Comparison of ENCODE assay signal across 24 cellular contexts in the genomic region with DNA sequence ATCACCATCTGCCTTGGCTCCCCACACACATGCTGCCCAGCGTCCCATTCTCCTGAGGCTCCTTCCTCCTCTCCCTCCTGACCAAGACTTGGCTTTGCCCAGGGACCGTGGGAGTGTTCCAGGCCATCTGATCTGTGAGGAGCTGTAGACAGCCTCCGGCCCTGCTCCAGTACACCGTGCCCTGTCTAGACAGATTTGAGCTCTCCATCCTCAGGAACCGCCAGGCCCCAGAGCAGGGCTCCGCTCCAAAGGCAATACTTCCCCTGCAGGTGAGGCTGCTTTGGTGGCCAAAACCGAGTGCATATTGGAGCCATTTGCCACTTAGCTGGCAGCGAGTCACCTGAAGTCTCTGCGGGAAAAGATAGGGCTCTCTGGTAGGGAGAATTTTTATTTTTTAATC.
DNase-seq lines count a peak whose midpoint lies in the region; ATAC-seq, FAIRE-seq and TF ChIP-seq lines count a peak whose summit lies in the region.
"Had no signal": no experiment of that assay in that cellular context is flagged by ENCODE, and none has a peak within 500 bp of the region (broad histone marks: within the 10 kb centered on the region; RNA-seq: fewer than 3 reads in every experiment).

No MANE protein-coding gene starts in this region.

- DNase-seq in LNCaP clone FGC (ENCODE audit: low read depth): peak; percentile 3
- DNase-seq in cerebellum (ENCODE audit: low spot score): peak; percentile 71
- peak; percentile 15 for DNase-seq in left kidney (ENCODE audit: low read depth, low spot score)
- no peak for DNase-seq in urothelium cell line (ENCODE audit: low spot score)
- no peak for DNase-seq in pons (ENCODE audit: low spot score)
- no peak for DNase-seq in WTC11 (ENCODE audit: low spot score)
- no peak for DNase-seq in middle frontal gyrus (ENCODE audit: extremely low spot score, low spot score)
- DNase-seq: 8988T; ACHN; BE2C; CD4-positive, alpha-beta memory T cell; CD4-positive, CD25-positive, alpha-beta regulatory T cell; CD8-positive, alpha-beta memory T cell; COR-L47; DMS79 treated with DMSO at 0.1 percent for 48 hours; GDM1 had no signal

- FAIRE-seq in urothelium cell line (lab: Jason Lieb, UNC): peak; percentile 59
- FAIRE-seq: A204.1, D721Med, GM12878, GM12892, GM19239 had no signal

- H3K36me3 Mint-ChIP-seq in WTC11: no peaks in the 10 kb centered on the region
- H3K36me3 Mint-ChIP-seq: CD14-positive monocyte; CD4-positive, alpha-beta memory T cell; CD4-positive, CD25-positive, alpha-beta regulatory T cell; CD8-positive, alpha-beta memory T cell had no signal

- H3K9me3 Mint-ChIP-seq in WTC11: no peaks in the 10 kb centered on the region
- H3K9me3 Mint-ChIP-seq: CD14-positive monocyte; CD4-positive, alpha-beta memory T cell; CD8-positive, alpha-beta memory T cell had no signal

- CTCF ChIA-PET in WTC11 (lab: Charles Lee): interaction anchor here (1.3 to 3.3 kb wide), 3 partner anchors 12 to 53 kb away, joined by 4 to 30 read pairs (median 4); no protein-coding TSS in a partner anchor

- H3K27ac Mint-ChIP-seq in WTC11: no peak overlapping the region
- H3K27ac Mint-ChIP-seq: CD4-positive, alpha-beta memory T cell; CD8-positive, alpha-beta memory T cell had no signal

- H3K4me3 ChIP-seq in LNCaP clone FGC (ENCODE audit: low read depth, low read length): no peak overlapping the region
- H3K4me3 ChIP-seq: BLaER1, GM12878 had no signal

- H3K4me3 Mint-ChIP-seq in WTC11: no peak overlapping the region
- H3K4me3 Mint-ChIP-seq: CD4-positive, alpha-beta memory T cell; CD4-positive, CD25-positive, alpha-beta regulatory T cell; CD8-positive, alpha-beta memory T cell had no signal

- H3K4me1 Mint-ChIP-seq in WTC11: no peaks in the 10 kb centered on the region
- H3K4me1 Mint-ChIP-seq: CD4-positive, alpha-beta memory T cell; CD4-positive, CD25-positive, alpha-beta regulatory T cell; CD8-positive, alpha-beta memory T cell had no signal

- ATAC-seq in WTC11 (no peak), GM18502 (IDR thresholded peaks at IDR 0.05; ENCODE audit: poor library complexity, unreplicated experiment) (no peak)
- ATAC-seq: GM12878 had no signal

- no peak for TF ChIP-seq CTCF in LNCaP clone FGC (IDR thresholded peaks at IDR 0.05; ENCODE audit: control insufficient read depth, extremely low read depth, insufficient read depth)
- no peak for TF ChIP-seq CTCF in WTC11 (IDR thresholded peaks at IDR 0.05)

- POLR2A ChIA-PET in WTC11 (lab: Charles Lee): no interaction called here

- no peaks in the 10 kb centered on the region for H3K27me3 Mint-ChIP-seq in WTC11 (ENCODE audit: low read depth)
- H3K27me3 Mint-ChIP-seq: CD4-positive, CD25-positive, alpha-beta regulatory T cell had no signal

TF ChIP-seq in WTC11, 78 proteins besides CTCF, POLR2A, EP300 and RAD21 (continues in another document):
- TF ChIP-seq, protein P1, sequence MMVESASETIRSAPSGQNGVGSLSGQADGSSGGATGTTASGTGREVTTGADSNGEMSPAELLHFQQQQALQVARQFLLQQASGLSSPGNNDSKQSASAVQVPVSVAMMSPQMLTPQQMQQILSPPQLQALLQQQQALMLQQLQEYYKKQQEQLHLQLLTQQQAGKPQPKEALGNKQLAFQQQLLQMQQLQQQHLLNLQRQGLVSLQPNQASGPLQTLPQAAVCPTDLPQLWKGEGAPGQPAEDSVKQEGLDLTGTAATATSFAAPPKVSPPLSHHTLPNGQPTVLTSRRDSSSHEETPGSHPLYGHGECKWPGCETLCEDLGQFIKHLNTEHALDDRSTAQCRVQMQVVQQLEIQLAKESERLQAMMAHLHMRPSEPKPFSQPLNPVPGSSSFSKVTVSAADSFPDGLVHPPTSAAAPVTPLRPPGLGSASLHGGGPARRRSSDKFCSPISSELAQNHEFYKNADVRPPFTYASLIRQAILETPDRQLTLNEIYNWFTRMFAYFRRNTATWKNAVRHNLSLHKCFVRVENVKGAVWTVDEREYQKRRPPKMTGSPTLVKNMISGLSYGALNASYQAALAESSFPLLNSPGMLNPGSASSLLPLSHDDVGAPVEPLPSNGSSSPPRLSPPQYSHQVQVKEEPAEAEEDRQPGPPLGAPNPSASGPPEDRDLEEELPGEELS (CRISPR knock-in tag; IDR thresholded peaks at IDR 0.05): no peak
- TF ChIP-seq IRF1 (CRISPR knock-in tag; IDR thresholded peaks at IDR 0.05) (no peak), NFATC4 (CRISPR knock-in tag; IDR thresholded peaks at IDR 0.05) (no peak), NR1H2 (CRISPR knock-in tag; IDR thresholded peaks at IDR 0.05) (no peak), KAT7 (CRISPR knock-in tag; IDR thresholded peaks at IDR 0.05; ENCODE audit: borderline replicate concordance) (no peak), ETV6 (CRISPR knock-in tag; IDR thresholded peaks at IDR 0.05) (no peak), ZNF396 (CRISPR knock-in tag; IDR thresholded peaks at IDR 0.05; ENCODE audit: borderline replicate concordance) (no peak), ZNF232 (CRISPR knock-in tag; IDR thresholded peaks at IDR 0.05) (no peak)
- TF ChIP-seq, protein P2, sequence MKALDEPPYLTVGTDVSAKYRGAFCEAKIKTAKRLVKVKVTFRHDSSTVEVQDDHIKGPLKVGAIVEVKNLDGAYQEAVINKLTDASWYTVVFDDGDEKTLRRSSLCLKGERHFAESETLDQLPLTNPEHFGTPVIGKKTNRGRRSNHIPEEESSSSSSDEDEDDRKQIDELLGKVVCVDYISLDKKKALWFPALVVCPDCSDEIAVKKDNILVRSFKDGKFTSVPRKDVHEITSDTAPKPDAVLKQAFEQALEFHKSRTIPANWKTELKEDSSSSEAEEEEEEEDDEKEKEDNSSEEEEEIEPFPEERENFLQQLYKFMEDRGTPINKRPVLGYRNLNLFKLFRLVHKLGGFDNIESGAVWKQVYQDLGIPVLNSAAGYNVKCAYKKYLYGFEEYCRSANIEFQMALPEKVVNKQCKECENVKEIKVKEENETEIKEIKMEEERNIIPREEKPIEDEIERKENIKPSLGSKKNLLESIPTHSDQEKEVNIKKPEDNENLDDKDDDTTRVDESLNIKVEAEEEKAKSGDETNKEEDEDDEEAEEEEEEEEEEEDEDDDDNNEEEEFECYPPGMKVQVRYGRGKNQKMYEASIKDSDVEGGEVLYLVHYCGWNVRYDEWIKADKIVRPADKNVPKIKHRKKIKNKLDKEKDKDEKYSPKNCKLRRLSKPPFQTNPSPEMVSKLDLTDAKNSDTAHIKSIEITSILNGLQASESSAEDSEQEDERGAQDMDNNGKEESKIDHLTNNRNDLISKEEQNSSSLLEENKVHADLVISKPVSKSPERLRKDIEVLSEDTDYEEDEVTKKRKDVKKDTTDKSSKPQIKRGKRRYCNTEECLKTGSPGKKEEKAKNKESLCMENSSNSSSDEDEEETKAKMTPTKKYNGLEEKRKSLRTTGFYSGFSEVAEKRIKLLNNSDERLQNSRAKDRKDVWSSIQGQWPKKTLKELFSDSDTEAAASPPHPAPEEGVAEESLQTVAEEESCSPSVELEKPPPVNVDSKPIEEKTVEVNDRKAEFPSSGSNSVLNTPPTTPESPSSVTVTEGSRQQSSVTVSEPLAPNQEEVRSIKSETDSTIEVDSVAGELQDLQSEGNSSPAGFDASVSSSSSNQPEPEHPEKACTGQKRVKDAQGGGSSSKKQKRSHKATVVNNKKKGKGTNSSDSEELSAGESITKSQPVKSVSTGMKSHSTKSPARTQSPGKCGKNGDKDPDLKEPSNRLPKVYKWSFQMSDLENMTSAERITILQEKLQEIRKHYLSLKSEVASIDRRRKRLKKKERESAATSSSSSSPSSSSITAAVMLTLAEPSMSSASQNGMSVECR (CRISPR knock-in tag; IDR thresholded peaks at IDR 0.05; ENCODE audit: borderline replicate concordance): no peak
- TF ChIP-seq, protein P3, sequence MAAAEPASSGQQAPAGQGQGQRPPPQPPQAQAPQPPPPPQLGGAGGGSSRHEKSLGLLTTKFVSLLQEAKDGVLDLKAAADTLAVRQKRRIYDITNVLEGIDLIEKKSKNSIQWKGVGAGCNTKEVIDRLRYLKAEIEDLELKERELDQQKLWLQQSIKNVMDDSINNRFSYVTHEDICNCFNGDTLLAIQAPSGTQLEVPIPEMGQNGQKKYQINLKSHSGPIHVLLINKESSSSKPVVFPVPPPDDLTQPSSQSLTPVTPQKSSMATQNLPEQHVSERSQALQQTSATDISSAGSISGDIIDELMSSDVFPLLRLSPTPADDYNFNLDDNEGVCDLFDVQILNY (CRISPR knock-in tag; IDR thresholded peaks at IDR 0.05): no peak
- TF ChIP-seq, protein P4, sequence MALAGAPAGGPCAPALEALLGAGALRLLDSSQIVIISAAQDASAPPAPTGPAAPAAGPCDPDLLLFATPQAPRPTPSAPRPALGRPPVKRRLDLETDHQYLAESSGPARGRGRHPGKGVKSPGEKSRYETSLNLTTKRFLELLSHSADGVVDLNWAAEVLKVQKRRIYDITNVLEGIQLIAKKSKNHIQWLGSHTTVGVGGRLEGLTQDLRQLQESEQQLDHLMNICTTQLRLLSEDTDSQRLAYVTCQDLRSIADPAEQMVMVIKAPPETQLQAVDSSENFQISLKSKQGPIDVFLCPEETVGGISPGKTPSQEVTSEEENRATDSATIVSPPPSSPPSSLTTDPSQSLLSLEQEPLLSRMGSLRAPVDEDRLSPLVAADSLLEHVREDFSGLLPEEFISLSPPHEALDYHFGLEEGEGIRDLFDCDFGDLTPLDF (CRISPR knock-in tag; IDR thresholded peaks at IDR 0.05): no peak
- TF ChIP-seq, protein P5, sequence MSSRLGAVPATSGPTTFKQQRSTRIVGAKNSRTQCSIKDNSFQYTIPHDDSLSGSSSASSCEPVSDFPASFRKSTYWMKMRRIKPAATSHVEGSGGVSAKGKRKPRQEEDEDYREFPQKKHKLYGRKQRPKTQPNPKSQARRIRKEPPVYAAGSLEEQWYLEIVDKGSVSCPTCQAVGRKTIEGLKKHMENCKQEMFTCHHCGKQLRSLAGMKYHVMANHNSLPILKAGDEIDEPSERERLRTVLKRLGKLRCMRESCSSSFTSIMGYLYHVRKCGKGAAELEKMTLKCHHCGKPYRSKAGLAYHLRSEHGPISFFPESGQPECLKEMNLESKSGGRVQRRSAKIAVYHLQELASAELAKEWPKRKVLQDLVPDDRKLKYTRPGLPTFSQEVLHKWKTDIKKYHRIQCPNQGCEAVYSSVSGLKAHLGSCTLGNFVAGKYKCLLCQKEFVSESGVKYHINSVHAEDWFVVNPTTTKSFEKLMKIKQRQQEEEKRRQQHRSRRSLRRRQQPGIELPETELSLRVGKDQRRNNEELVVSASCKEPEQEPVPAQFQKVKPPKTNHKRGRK (CRISPR knock-in tag; IDR thresholded peaks at IDR 0.05; ENCODE audit: borderline replicate concordance): no peak

Comparison
In these comparisons a context has a peak if more than half of its experiments do, and no peak if none do; other contexts are left out.
1. DNase-seq: peak in LNCaP clone FGC (single experiment), cerebellum (single experiment) and left kidney (single experiment); none in urothelium cell line (single experiment), pons (single experiment), WTC11 (single experiment) and middle frontal gyrus (single experiment).